In the genomic region with DNA sequence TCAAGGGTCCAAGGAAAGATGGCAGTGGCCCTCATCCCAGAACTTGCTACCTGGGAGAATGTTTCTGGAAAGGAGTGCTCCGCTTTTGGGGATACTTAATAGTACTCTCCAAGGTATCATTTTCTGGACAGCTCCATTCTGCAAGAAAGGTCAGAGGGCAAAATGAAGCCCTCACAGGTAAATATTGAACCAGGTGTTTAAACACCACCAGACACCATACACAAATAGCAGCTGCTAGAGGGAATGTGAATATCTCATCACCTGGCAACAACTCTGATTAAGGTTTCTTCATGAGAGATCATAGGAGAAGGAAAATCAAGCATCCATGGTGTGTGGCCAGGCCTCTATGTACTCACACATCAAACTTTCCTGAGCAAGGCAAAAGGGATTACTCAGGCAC, we compare ENCODE assay signal across 14 cellular contexts.
"Had no signal": no experiment of that assay in that cellular context is flagged by ENCODE, and none has a peak within 500 bp of the region (broad histone marks: within the 10 kb centered on the region; RNA-seq: fewer than 3 reads in every experiment).

No MANE protein-coding gene starts in this region.

- H3K4me3 Mint-ChIP-seq: nephron progenitor cell had no signal

- H3K9me3 ChIP-seq: adrenal gland, gastrocnemius medialis, psoas muscle had no signal

- H3K4me1 ChIP-seq: adrenal gland, psoas muscle had no signal

- H3K36me3 ChIP-seq: adrenal gland, gastrocnemius medialis had no signal

- H3K9me3 Mint-ChIP-seq: nephron progenitor cell had no signal

- DNase-seq: activated naive CD4-positive, alpha-beta T cell treated with anti-CD3 and anti-CD28 coated beads, Interleukin-2, amount 50 U/mL, for 16 hours; activated T-cell treated with anti-CD3 and anti-CD28 coated beads, Interleukin-2, amount 50 U/mL, for 1 hour; adrenal gland; caudate nucleus; cortex of kidney; effector CD8-positive, alpha-beta T cell; gastrocnemius medialis; kidney glomerular epithelial cell; nephron progenitor cell; psoas muscle; stimulated activated CD4-positive, alpha-beta T cell treated with anti-CD3 and anti-CD28 coated beads, Interleukin-2, amount 100 ng/mL, for 48 hours; stimulated activated naive CD4-positive, alpha-beta T cell treated with Interleukin-2 at 50 U/mL for 16 hours; trophoblast cell had no signal

- H3K27me3 ChIP-seq: adrenal gland, gastrocnemius medialis had no signal

- ATAC-seq: activated CD4-positive, CD25-positive, alpha-beta regulatory T cell treated with anti-CD3 and anti-CD28 coated beads, Interleukin-2, amount 50 U/mL, for 24 hours; gastrocnemius medialis; psoas muscle had no signal

- H3K27ac ChIP-seq: adrenal gland, gastrocnemius medialis, psoas muscle had no signal

- H3K4me3 ChIP-seq: adrenal gland, gastrocnemius medialis, psoas muscle had no signal

- H3K27ac Mint-ChIP-seq: nephron progenitor cell had no signal
